In the genomic region with DNA sequence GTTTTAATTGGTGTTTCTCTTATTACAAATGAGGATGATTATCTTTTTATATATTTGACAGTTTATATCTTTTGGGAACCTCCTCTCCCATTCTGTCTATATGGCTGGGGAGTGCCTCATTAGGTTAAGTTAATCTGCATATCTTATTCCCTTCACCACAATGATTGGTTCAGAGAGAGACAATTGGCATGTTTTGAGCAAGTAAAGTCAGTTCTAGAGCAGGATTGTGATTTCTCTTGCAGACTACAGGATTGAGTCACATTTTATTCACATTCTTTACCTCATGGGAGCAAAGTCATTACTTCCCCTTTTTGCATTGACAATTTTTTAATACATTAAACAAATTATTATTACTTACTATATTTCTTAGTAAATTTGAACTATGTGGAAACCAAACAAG, we compare ENCODE assay signal across 24 cellular contexts.
DNase-seq lines count a peak whose midpoint lies in the region; ATAC-seq, FAIRE-seq and TF ChIP-seq lines count a peak whose summit lies in the region.
"Had no signal": no experiment of that assay in that cellular context is flagged by ENCODE, and none has a peak within 500 bp of the region (broad histone marks: within the 10 kb centered on the region; RNA-seq: fewer than 3 reads in every experiment).

No MANE protein-coding gene starts in this region.

- no peaks in the 10 kb centered on the region for H3K9me3 ChIP-seq in uterus
- H3K9me3 ChIP-seq: Caco-2, tibial artery had no signal

- no peak for FAIRE-seq in GM12892 (lab: Jason Lieb, UNC)
- FAIRE-seq: K562 had no signal

- no peak for TF ChIP-seq CTCF in uterus (IDR thresholded peaks at IDR 0.05)

- H3K4me3 ChIP-seq in uterus, result no peak overlapping the region
- H3K4me3 ChIP-seq: K562, tibial artery had no signal

- H3K27me3 ChIP-seq in uterus, result no peaks in the 10 kb centered on the region
- H3K27me3 ChIP-seq: tibial artery had no signal

- intact Hi-C loops in uterus (cut with DNase I; ENCODE audit: low total_unique reads), result no loop called here

- no peak for TF ChIP-seq POLR2A in GM12892 (IDR thresholded peaks at IDR 0.05; ENCODE audit: low read depth, low read length)
- TF ChIP-seq POLR2A in uterus (IDR thresholded peaks at IDR 0.05), result no peak

- no peak overlapping the region for H3K27ac ChIP-seq in caudate nucleus (ENCODE audit: low read depth, low read length)
- no peak overlapping the region for H3K27ac ChIP-seq in uterus
- H3K27ac ChIP-seq: tibial artery had no signal

- no peaks in the 10 kb centered on the region for H3K36me3 Mint-ChIP-seq in stimulated activated effector memory CD8-positive, alpha-beta T cell treated with anti-CD3 and anti-CD28 coated beads, Interleukin-12 subunit alpha, Interleukin-12 subunit beta, amount 100 ng/mL, for 72 hours
- H3K36me3 Mint-ChIP-seq: memory B cell, naive B cell, T-cell had no signal

- no peak overlapping the region for H3K4me3 Mint-ChIP-seq in stimulated activated effector memory CD8-positive, alpha-beta T cell treated with anti-CD3 and anti-CD28 coated beads, Interleukin-12 subunit alpha, Interleukin-12 subunit beta, amount 100 ng/mL, for 72 hours
- H3K4me3 Mint-ChIP-seq: activated CD4-positive, alpha-beta T cell treated with anti-CD3 and anti-CD28 coated beads, Interleukin-2, amount 10 ng/mL, durations not matched to agents 7 days and 5 days; activated naive CD4-positive, alpha-beta T cell treated with anti-CD3 and anti-CD28 coated beads for 36 hours; memory B cell; naive B cell; T-cell had no signal

- no peaks in the 10 kb centered on the region for H3K9me3 Mint-ChIP-seq in stimulated activated effector memory CD8-positive, alpha-beta T cell treated with anti-CD3 and anti-CD28 coated beads, Interleukin-12 subunit alpha, Interleukin-12 subunit beta, amount 100 ng/mL, for 72 hours
- H3K9me3 Mint-ChIP-seq: activated CD4-positive, alpha-beta T cell treated with anti-CD3 and anti-CD28 coated beads, Interleukin-2, amount 10 ng/mL, durations not matched to agents 7 days and 5 days; activated naive CD4-positive, alpha-beta T cell treated with anti-CD3 and anti-CD28 coated beads for 36 hours; memory B cell; T-cell had no signal

- no peak overlapping the region for H3K27ac Mint-ChIP-seq in stimulated activated effector memory CD8-positive, alpha-beta T cell treated with anti-CD3 and anti-CD28 coated beads, Interleukin-12 subunit alpha, Interleukin-12 subunit beta, amount 100 ng/mL, for 72 hours
- H3K27ac Mint-ChIP-seq: activated CD4-positive, alpha-beta T cell treated with anti-CD3 and anti-CD28 coated beads, Interleukin-2, amount 10 ng/mL, durations not matched to agents 7 days and 5 days; activated naive CD4-positive, alpha-beta T cell treated with anti-CD3 and anti-CD28 coated beads for 36 hours; memory B cell; naive B cell; T-cell had no signal

- H3K36me3 ChIP-seq in uterus, result no peaks in the 10 kb centered on the region
- H3K36me3 ChIP-seq: tibial artery had no signal

- no peaks in the 10 kb centered on the region for H3K4me1 ChIP-seq in uterus
- H3K4me1 ChIP-seq: Caco-2 had no signal

- ATAC-seq in GM18861 (IDR thresholded peaks at IDR 0.05; ENCODE audit: unreplicated experiment) (peak; percentile 62), HG02870 (IDR thresholded peaks at IDR 0.05; ENCODE audit: unreplicated experiment) (peak; percentile 87), HG03558 (IDR thresholded peaks at IDR 0.05; ENCODE audit: extremely low read depth, unreplicated experiment) (peak; percentile 54)
- ATAC-seq in stimulated activated effector memory CD8-positive, alpha-beta T cell treated with anti-CD3 and anti-CD28 coated beads, Interleukin-12 subunit alpha, Interleukin-12 subunit beta, amount 100 ng/mL, for 72 hours, result peak; percentile 71
- ATAC-seq: K562, right cardiac atrium, T-cell had no signal

- DNase-seq in stimulated activated effector memory CD8-positive, alpha-beta T cell treated with anti-CD3 and anti-CD28 coated beads, Interleukin-12 subunit alpha, Interleukin-12 subunit beta, amount 100 ng/mL, for 72 hours (ENCODE audit: low spot score in 2 of 2), result no peak
- DNase-seq in GM12892 (ENCODE audit: insufficient read length) (no peak), caudate nucleus (lab: John Stamatoyannopoulos, UW) (no peak), uterus (no peak)
- DNase-seq: activated CD4-positive, alpha-beta T cell treated with anti-CD3 and anti-CD28 coated beads, Interleukin-2, amount 10 ng/mL, durations not matched to agents 7 days and 5 days; activated naive CD4-positive, alpha-beta T cell treated with anti-CD3 and anti-CD28 coated beads for 36 hours; aorta; Caco-2; cerebellar nuclear complex; effector memory CD4-positive, alpha-beta T cell; naive B cell; NCI-H2029 treated with DMSO at 0.1 percent for 48 hours; NCI-H510A; right cardiac atrium; SHP77; stimulated activated CD4-positive, alpha-beta T cell treated with anti-CD3 and anti-CD28 coated beads, Interleukin-15, amount 100 ng/mL, for 24 hours; stimulated activated naive CD4-positive, alpha-beta T cell; T-cell; tibial artery had no signal

- no peaks in the 10 kb centered on the region for H3K4me1 Mint-ChIP-seq in stimulated activated effector memory CD8-positive, alpha-beta T cell treated with anti-CD3 and anti-CD28 coated beads, Interleukin-12 subunit alpha, Interleukin-12 subunit beta, amount 100 ng/mL, for 72 hours
- H3K4me1 Mint-ChIP-seq: activated CD4-positive, alpha-beta T cell treated with anti-CD3 and anti-CD28 coated beads, Interleukin-2, amount 10 ng/mL, durations not matched to agents 7 days and 5 days; memory B cell; naive B cell; T-cell had no signal
